In the genomic region with DNA sequence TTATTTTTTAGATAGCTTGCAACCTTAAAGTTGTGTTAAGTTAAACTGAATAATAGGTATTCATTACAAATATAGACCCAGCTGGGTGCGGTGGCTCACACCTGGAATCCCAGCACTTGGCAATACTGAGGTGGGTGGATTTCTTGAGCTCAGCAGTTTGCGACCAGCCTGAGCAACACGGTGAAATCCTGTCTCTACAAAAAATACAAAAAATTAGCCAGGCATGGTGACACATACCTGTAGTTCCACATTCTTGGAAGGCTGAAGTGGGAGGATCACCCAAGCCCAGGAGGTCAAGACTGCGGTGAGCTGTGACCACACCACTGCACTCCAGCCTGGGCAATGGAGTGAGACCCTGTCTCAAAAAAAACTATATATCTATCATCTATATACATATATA, we compare ENCODE assay signal across 1 cellular context.
TF ChIP-seq lines count a peak whose summit lies in the region.

No MANE protein-coding gene starts in this region.

TF ChIP-seq in Ishikawa, 13 proteins besides CTCF, POLR2A, EP300 and RAD21 (continued from another document):
- TF ChIP-seq REST (IDR thresholded peaks at IDR 0.05; ENCODE audit: low read depth) (no peak), EGR1 (IDR thresholded peaks at IDR 0.05) (no peak), MAX (IDR thresholded peaks at IDR 0.05) (peak; percentile 34; the same call in 1 of the 2 replicates), TEAD4 (IDR thresholded peaks at IDR 0.05) (peak; percentile 93)
- TF ChIP-seq, protein P1, sequence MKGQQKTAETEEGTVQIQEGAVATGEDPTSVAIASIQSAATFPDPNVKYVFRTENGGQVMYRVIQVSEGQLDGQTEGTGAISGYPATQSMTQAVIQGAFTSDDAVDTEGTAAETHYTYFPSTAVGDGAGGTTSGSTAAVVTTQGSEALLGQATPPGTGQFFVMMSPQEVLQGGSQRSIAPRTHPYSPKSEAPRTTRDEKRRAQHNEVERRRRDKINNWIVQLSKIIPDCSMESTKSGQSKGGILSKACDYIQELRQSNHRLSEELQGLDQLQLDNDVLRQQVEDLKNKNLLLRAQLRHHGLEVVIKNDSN (IDR thresholded peaks at IDR 0.05): no peak
